ENCODE assay signal across 25 cellular contexts in genomic region chr3:16280671-16281070, GRCh38.
"Had no signal": no experiment of that assay in that cellular context is flagged by ENCODE, and none has a peak within 500 bp of the region (broad histone marks: within the 10 kb centered on the region; RNA-seq: fewer than 3 reads in every experiment).

No MANE protein-coding gene starts in this region.

- ATAC-seq: effector memory CD8-positive, alpha-beta T cell; gastroesophageal sphincter; left colon; naive thymus-derived CD4-positive, alpha-beta T cell; sciatic nerve; stimulated activated effector memory CD8-positive, alpha-beta T cell treated with anti-CD3 and anti-CD28 coated beads, Interleukin-12 subunit alpha, Interleukin-12 subunit beta, amount 100 ng/mL, for 72 hours had no signal

- H3K9me3 Mint-ChIP-seq: activated naive CD4-positive, alpha-beta T cell treated with anti-CD3 and anti-CD28 coated beads for 36 hours; activated naive CD8-positive, alpha-beta T cell treated with anti-CD3 and anti-CD28 coated beads, Interleukin-2, amount 10 ng/mL, durations not matched to agents 7 days and 5 days; effector memory CD8-positive, alpha-beta T cell; stimulated activated effector memory CD8-positive, alpha-beta T cell treated with anti-CD3 and anti-CD28 coated beads, Interleukin-12 subunit alpha, Interleukin-12 subunit beta, amount 100 ng/mL, for 72 hours; stimulated activated naive CD8-positive, alpha-beta T cell treated with anti-CD3 and anti-CD28 coated beads, Interleukin-15, Interleukin-2, amounts not matched to agents 100 ng/mL and 50 ng/mL, for 24 hours had no signal

- H2AFZ ChIP-seq: hepatocyte had no signal

- H3K79me2 ChIP-seq: hepatocyte had no signal

- H3K27me3 Mint-ChIP-seq: activated naive CD8-positive, alpha-beta T cell treated with anti-CD3 and anti-CD28 coated beads, Interleukin-2, amount 10 ng/mL, durations not matched to agents 7 days and 5 days; effector memory CD8-positive, alpha-beta T cell; naive thymus-derived CD4-positive, alpha-beta T cell; progenitor cell of endocrine pancreas; stimulated activated naive CD8-positive, alpha-beta T cell treated with anti-CD3 and anti-CD28 coated beads, Interleukin-15, Interleukin-2, amounts not matched to agents 100 ng/mL and 50 ng/mL, for 24 hours had no signal

- H3K27me3 ChIP-seq: colonic mucosa, gastroesophageal sphincter, hepatocyte, ovary had no signal

- H3K4me3 Mint-ChIP-seq: activated naive CD4-positive, alpha-beta T cell treated with anti-CD3 and anti-CD28 coated beads for 36 hours; activated naive CD8-positive, alpha-beta T cell treated with anti-CD3 and anti-CD28 coated beads, Interleukin-2, amount 10 ng/mL, durations not matched to agents 7 days and 5 days; effector memory CD8-positive, alpha-beta T cell; naive thymus-derived CD4-positive, alpha-beta T cell; stimulated activated effector memory CD8-positive, alpha-beta T cell treated with anti-CD3 and anti-CD28 coated beads, Interleukin-12 subunit alpha, Interleukin-12 subunit beta, amount 100 ng/mL, for 72 hours; stimulated activated naive CD8-positive, alpha-beta T cell treated with anti-CD3 and anti-CD28 coated beads, Interleukin-15, Interleukin-2, amounts not matched to agents 100 ng/mL and 50 ng/mL, for 24 hours had no signal

- FAIRE-seq: keratinocyte, urothelium cell line had no signal

- H3K4me1 ChIP-seq: colonic mucosa had no signal

- H3K27ac ChIP-seq: colonic mucosa, hepatocyte, ovary, thoracic aorta, VCaP had no signal

- H3K4me3 ChIP-seq: colonic mucosa, gastroesophageal sphincter, hepatocyte, ovary, skin epidermis, thoracic aorta had no signal

- H3K36me3 ChIP-seq: colonic mucosa, ovary, thoracic aorta had no signal

- H3K4me2 ChIP-seq: hepatocyte had no signal

- DNase-seq: activated CD4-positive, alpha-beta T cell treated with anti-CD3 and anti-CD28 coated beads for 4 hours; activated CD4-positive, alpha-beta T cell treated with anti-CD3 and anti-CD28 coated beads, Interleukin-2, amount 50 U/mL, for 4 hours; activated effector memory CD4-positive, alpha-beta T cell treated with anti-CD3 and anti-CD28 coated beads, Interleukin-2, amount 50 U/mL, for 16 hours; activated naive CD4-positive, alpha-beta T cell treated with anti-CD3 and anti-CD28 coated beads for 36 hours; activated naive CD8-positive, alpha-beta T cell treated with anti-CD3 and anti-CD28 coated beads, Interleukin-2, amount 10 ng/mL, durations not matched to agents 7 days and 5 days; colonic mucosa; effector memory CD8-positive, alpha-beta T cell; left colon; midbrain; naive thymus-derived CD4-positive, alpha-beta T cell; ovary; retina; stimulated activated CD4-positive, alpha-beta T cell treated with anti-CD3 and anti-CD28 coated beads, Interleukin-4, amount 100 ng/mL, for 24 hours; trophoblast cell had no signal

- H3K9me3 ChIP-seq: colonic mucosa, gastroesophageal sphincter, ovary, thoracic aorta had no signal

- H3K27ac Mint-ChIP-seq: activated naive CD4-positive, alpha-beta T cell treated with anti-CD3 and anti-CD28 coated beads for 36 hours; activated naive CD8-positive, alpha-beta T cell treated with anti-CD3 and anti-CD28 coated beads, Interleukin-2, amount 10 ng/mL, durations not matched to agents 7 days and 5 days; effector memory CD8-positive, alpha-beta T cell; progenitor cell of endocrine pancreas; stimulated activated effector memory CD8-positive, alpha-beta T cell treated with anti-CD3 and anti-CD28 coated beads, Interleukin-12 subunit alpha, Interleukin-12 subunit beta, amount 100 ng/mL, for 72 hours; stimulated activated naive CD8-positive, alpha-beta T cell treated with anti-CD3 and anti-CD28 coated beads, Interleukin-15, Interleukin-2, amounts not matched to agents 100 ng/mL and 50 ng/mL, for 24 hours had no signal
